ENCODE assay signal across 8 cellular contexts in genomic region chr10:59362184-59362966, GRCh38. TPM values are rescaled to one million over a fixed set of nuclear protein-coding genes. Genes with fewer than 3 reads are reported as not detected.
DNase-seq lines count a peak whose midpoint lies in the region; ATAC-seq and TF ChIP-seq lines count a peak whose summit lies in the region.

FAM13C (minus strand) TSS chr10:59362549; CDS start chr10:59362460, 89 bp downstream.

- H3F3A ChIP-seq in PC-9 (ENCODE audit: insufficient read depth, low read depth) = no peaks in the 10 kb centered on the region

- H3K27ac ChIP-seq in PC-9 = no peak within 1 kb of the TSS
- peak within 1 kb of the TSS in 7 of 8 donors; percentile 64 to 81 (median 72) for H3K27ac ChIP-seq in spleen

- CTCF ChIA-PET in PC-9 (lab: Charles Lee) = no interaction called here

- H3K9me3 ChIP-seq in PC-9 (ENCODE audit: insufficient read depth, low read depth) (no peaks in the 10 kb centered on the region), spleen (no peaks in the 10 kb centered on the region)

- H3K27ac Mint-ChIP-seq in chondrocyte (ENCODE audit: unreplicated experiment) = peak within 1 kb of the TSS; percentile 82

- no peaks in the 10 kb centered on the region; the same call in 1 of the 2 replicates for H3K9me2 ChIP-seq in PC-9 (ENCODE audit: insufficient read depth)

- peak within 1 kb of the TSS; percentile 76 for H2AFZ ChIP-seq in PC-9

- no peaks in the 10 kb centered on the region for H4K20me1 ChIP-seq in PC-9 (ENCODE audit: insufficient read depth)

- H3K4me1 ChIP-seq in PC-9 (replicated peaks; ENCODE audit: insufficient read depth) = no peaks in the 10 kb centered on the region
- peaks cover 0 to 46% (median 17%) of the 10 kb centered on the region in 6 donors for H3K4me1 ChIP-seq in spleen

- no peaks in the 10 kb centered on the region for H3K36me3 Mint-ChIP-seq in chondrocyte (ENCODE audit: low read depth)

- intact Hi-C loops in PC-9 (cut with micrococcal nuclease; ENCODE audit: unreplicated experiment) = no loop called here
- intact Hi-C loops in spleen (cut with DNase I; ENCODE audit: low total_unique reads) = no loop called here

- POLR2A ChIA-PET in PC-9 (lab: Charles Lee; ENCODE audit: unreplicated experiment) = no interaction called here

- peak within 1 kb of the TSS; percentile 77 for H3K4me2 ChIP-seq in PC-9

- DNase-seq in DMS79 treated with DMSO at 0.1 percent for 48 hours (lab: John Stamatoyannopoulos, UW) = peak; percentile 37
- DNase-seq in PC-9 = no peak
- no peak for DNase-seq in chondrocyte (ENCODE audit: low spot score)
- no peak for DNase-seq in kidney epithelial cell (ENCODE audit: low read depth)
- peak; percentile 82 for DNase-seq in spleen
- no peak for DNase-seq in activated gamma-delta T cell (lab: John Stamatoyannopoulos, UW)

- H3K4me3 Mint-ChIP-seq in chondrocyte (ENCODE audit: unreplicated experiment) = peak within 1 kb of the TSS; percentile 83

- TF ChIP-seq POLR2A in spleen (IDR thresholded peaks at IDR 0.05) = no peak

- H3K36me3 ChIP-seq in PC-9 (ENCODE audit: low read depth) (no peaks in the 10 kb centered on the region), kidney epithelial cell (ENCODE audit: control insufficient read depth, insufficient read depth, low read length) (no peaks in the 10 kb centered on the region), spleen (no peaks in the 10 kb centered on the region)

- no TSS peak for BruUV-seq in PC-9 (replicated peaks; lab: Mats Ljungman, UMichigan)

- peaks cover 26% of the 10 kb centered on the region for H3K4me1 Mint-ChIP-seq in chondrocyte (ENCODE audit: low read depth)

- peak; percentile 68 for ATAC-seq in HG03139 (IDR thresholded peaks at IDR 0.05; ENCODE audit: unreplicated experiment)
- ATAC-seq in HG03520 (IDR thresholded peaks at IDR 0.05; ENCODE audit: unreplicated experiment) = no peak

- H3K4me3 ChIP-seq in PC-9 (peak within 1 kb of the TSS; percentile 50; the same call in 1 of the 2 replicates), kidney epithelial cell (ENCODE audit: low read depth, low read length) (peak within 1 kb of the TSS; percentile 44), spleen (peak within 1 kb of the TSS; percentile 4 to 66 (median 38))

- no peaks in the 10 kb centered on the region for H3K79me2 ChIP-seq in PC-9 (ENCODE audit: low read depth)

- TF ChIP-seq CTCF in PC-9 (conservative IDR thresholded peaks at IDR 0.05) (no peak), chondrocyte (IDR thresholded peaks at IDR 0.05) (no peak), kidney epithelial cell (IDR thresholded peaks at IDR 0.05; ENCODE audit: insufficient read depth, low read length, poor library complexity, severe bottlenecking) (no peak), spleen (IDR thresholded peaks at IDR 0.05 in 8 of 11, conservative IDR thresholded peaks at IDR 0.05 in 3 of 11) (no peak)

- H3K9me3 Mint-ChIP-seq in chondrocyte (ENCODE audit: low read depth) = no peaks in the 10 kb centered on the region

- H3K27me3 ChIP-seq in PC-9 (ENCODE audit: insufficient read depth, low read depth) (no peaks in the 10 kb centered on the region), kidney epithelial cell (ENCODE audit: control insufficient read depth, insufficient read depth, low read length) (no peaks in the 10 kb centered on the region), spleen (replicated peaks in 1 of 7) (peaks cover 0 to 24% (median 0%) of the 10 kb centered on the region in 7 donors)

- 2 to 7% (median 3%) methylated on average over 15 to 42 of the region's 42 CpGs for WGBS in spleen, 5 donors

- peaks cover 2% of the 10 kb centered on the region for H3K27me3 Mint-ChIP-seq in chondrocyte (ENCODE audit: low read depth)

RNA-seq across cellular contexts. Expression of gene FAM13C, which starts in this region (rescaled TPM):
- total RNA-seq in PC-9 (2021) (not detected in 2 replicates), chondrocyte (4.9 to 5.9 TPM (median 5.1 TPM) in 3 replicates), kidney epithelial cell (0.21 TPM in 1 of 2 replicates, not detected in the other), spleen (10 to 100 TPM in 4 of 7 donors, 1 to 10 TPM in 3; 7.3 to 19.7 (median 13.9) TPM)
- polyA plus RNA-seq in spleen = 1 to 10 TPM; 1.5 to 1.8 (median 1.7) TPM

Comparison
In these comparisons a context has a peak if more than half of its experiments do, and no peak if none do; other contexts are left out.
1. DNase-seq: peak in DMS79 treated with DMSO at 0.1 percent for 48 hours (single experiment) and spleen (single experiment); none in PC-9 (0 of 2), chondrocyte (single experiment), kidney epithelial cell (single experiment) and activated gamma-delta T cell (single experiment).
2. Peak in every context shown above with its lines, with median percentiles within 50 percentile points of each other: H3K4me3 ChIP-seq.